In the genomic region with DNA sequence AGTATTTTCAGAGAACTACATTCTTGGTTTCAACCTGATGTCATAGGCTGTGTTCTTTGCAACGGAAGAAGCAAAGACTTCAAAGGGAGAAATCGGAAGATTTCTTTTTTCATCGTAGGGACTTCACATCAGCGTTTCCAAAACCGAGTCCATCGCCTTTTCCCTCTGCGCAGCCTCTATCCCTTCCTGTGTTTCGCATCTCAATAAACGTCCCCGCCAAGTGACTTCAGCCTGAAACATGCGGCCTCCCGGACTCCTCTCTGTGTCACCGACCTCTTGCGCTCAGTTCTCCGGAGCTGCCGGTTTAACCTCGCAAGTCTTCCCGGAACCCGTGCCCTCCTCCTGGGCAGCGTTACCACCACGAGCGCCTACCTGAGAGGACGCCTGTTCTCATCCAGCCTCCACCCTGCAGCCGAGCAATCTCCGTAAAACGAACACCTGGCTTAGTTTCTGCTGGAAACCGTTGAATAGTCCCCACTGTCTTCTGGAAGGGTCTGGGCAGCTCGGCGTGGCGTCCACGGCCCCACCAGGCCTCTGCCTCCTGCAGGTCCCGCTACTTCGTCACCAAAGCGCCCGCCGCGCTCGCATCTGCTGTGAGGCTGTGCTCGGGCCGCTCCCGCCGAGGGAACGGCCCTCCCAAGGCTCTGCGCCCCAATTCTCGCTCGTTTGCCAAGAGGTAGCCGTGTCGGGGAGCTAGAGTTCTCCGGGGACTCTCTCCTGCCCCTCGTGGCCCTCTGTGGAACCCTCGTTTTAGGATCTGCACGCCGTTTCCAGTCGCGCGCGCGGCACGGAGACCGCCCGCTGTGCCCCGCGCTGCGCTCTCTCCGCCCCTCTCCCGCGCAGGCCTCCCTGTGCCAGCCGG, we compare ENCODE assay signal across 8 cellular contexts. TPM values are rescaled to one million over a fixed set of nuclear protein-coding genes. Genes with fewer than 3 reads are reported as not detected.
A peak's percentile ranks its signal among the peaks of the same experiment; 100 is the strongest.
DNase-seq lines count a peak whose midpoint lies in the region; ATAC-seq and TF ChIP-seq lines count a peak whose summit lies in the region.

A gene with protein sequence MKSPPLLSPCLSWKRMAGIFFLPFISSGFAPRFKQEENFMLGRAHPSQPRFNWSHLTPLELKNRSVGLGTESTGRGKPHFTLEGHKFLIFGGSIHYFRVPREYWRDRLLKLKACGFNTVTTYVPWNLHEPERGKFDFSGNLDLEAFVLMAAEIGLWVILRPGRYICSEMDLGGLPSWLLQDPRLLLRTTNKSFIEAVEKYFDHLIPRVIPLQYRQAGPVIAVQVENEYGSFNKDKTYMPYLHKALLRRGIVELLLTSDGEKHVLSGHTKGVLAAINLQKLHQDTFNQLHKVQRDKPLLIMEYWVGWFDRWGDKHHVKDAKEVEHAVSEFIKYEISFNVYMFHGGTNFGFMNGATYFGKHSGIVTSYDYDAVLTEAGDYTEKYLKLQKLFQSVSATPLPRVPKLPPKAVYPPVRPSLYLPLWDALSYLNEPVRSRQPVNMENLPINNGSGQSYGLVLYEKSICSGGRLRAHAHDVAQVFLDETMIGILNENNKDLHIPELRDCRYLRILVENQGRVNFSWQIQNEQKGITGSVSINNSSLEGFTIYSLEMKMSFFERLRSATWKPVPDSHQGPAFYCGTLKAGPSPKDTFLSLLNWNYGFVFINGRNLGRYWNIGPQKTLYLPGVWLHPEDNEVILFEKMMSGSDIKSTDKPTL (plus strand): TSS at position 846 of the 862 bp plus-strand sequence. CDS start 362 bp downstream, outside the sequence.

- peak; percentile 5 for DNase-seq in SIG-M5 treated with dmso at 0.1 percent for 504 hours (lab: John Stamatoyannopoulos, UW; ENCODE audit: unreplicated experiment)
- no peak for DNase-seq in SIG-M5 (lab: John Stamatoyannopoulos, UW)
- DNase-seq in activated CD4-positive, CD25-positive, alpha-beta regulatory T cell treated with anti-CD3 and anti-CD28 coated beads, Interleukin-2, amount 50 U/mL, for 72 hours: peak; percentile 73
- DNase-seq in chondrocyte (ENCODE audit: low spot score): no peak
- peak in 1 of 2 donors; percentile 86 for DNase-seq in lower leg skin (ENCODE audit: low spot score in 2 of 2)
- peak; percentile 59 to 75 (median 64) for DNase-seq in stimulated activated CD4-positive, alpha-beta T cell treated with anti-CD3 and anti-CD28 coated beads, TNF-alpha, amount 100 ng/mL, for 24 hours (ENCODE audit: low read depth in 3 of 3)
- no peak for DNase-seq in HuH-7 (ENCODE audit: low spot score)

- H3K27ac Mint-ChIP-seq in chondrocyte (ENCODE audit: unreplicated experiment): no peak within 1 kb of the TSS

- 1 to 4% methylated on average over 47 to 64 of the region's 68 CpGs for WGBS in lower leg skin, 2 donors

- H3K4me1 Mint-ChIP-seq in chondrocyte (ENCODE audit: low read depth): peaks cover 15% of the 10 kb centered on the region

- peaks cover 4% of the 10 kb centered on the region for H3K9me3 Mint-ChIP-seq in chondrocyte (ENCODE audit: low read depth)

- no peak for TF ChIP-seq POLR2A in lower leg skin (IDR thresholded peaks at IDR 0.05)

- peak within 1 kb of the TSS; percentile 67 for H3K4me3 Mint-ChIP-seq in chondrocyte (ENCODE audit: unreplicated experiment)

- H3K27me3 Mint-ChIP-seq in chondrocyte (ENCODE audit: low read depth): peaks cover 73% of the 10 kb centered on the region

- ATAC-seq in HG03520 (IDR thresholded peaks at IDR 0.05; ENCODE audit: unreplicated experiment): peak; percentile 80

- intact Hi-C loops in lower leg skin (cut with DNase I; ENCODE audit: low total_unique reads): no loop called here

- peak; percentile 63 for TF ChIP-seq CTCF in chondrocyte (IDR thresholded peaks at IDR 0.05)
- no peak for TF ChIP-seq CTCF in lower leg skin (IDR thresholded peaks at IDR 0.05)

- H3K36me3 Mint-ChIP-seq in chondrocyte (ENCODE audit: low read depth): peaks cover 2% of the 10 kb centered on the region

- peak within 1 kb of the TSS; percentile 6 for H3K4me3 ChIP-seq in lower leg skin (ENCODE audit: low read depth, poor library complexity, severe bottlenecking)

RNA-seq across cellular contexts. Expression of the gene that starts here (rescaled TPM):
- total RNA-seq in chondrocyte: not detected in 3 replicates
- total RNA-seq in lower leg skin: 10 to 100 TPM in 1 of 4 donors, 1 to 10 TPM in 3; 7.5 to 18.5 (median 8.9) TPM

Comparison
In these comparisons a context has a peak if more than half of its experiments do, and no peak if none do; other contexts are left out.
1. DNase-seq: peak in SIG-M5 treated with dmso at 0.1 percent for 504 hours (single experiment), activated CD4-positive, CD25-positive, alpha-beta regulatory T cell treated with anti-CD3 and anti-CD28 coated beads, Interleukin-2, amount 50 U/mL, for 72 hours (single experiment) and stimulated activated CD4-positive, alpha-beta T cell treated with anti-CD3 and anti-CD28 coated beads, TNF-alpha, amount 100 ng/mL, for 24 hours (3 of 3); none in SIG-M5 (single experiment), chondrocyte (single experiment) and HuH-7 (single experiment).